Comparison of ENCODE assay signal across 8 cellular contexts in genomic region chr2:12717988-12718661, GRCh38. TPM values are rescaled to one million over a fixed set of nuclear protein-coding genes. Genes with fewer than 3 reads are reported as not detected.
DNase-seq lines count a peak whose midpoint lies in the region; ATAC-seq and TF ChIP-seq lines count a peak whose summit lies in the region.

No MANE protein-coding gene starts in this region.

- peak overlapping the region; percentile 77 for H3K27ac ChIP-seq in PC-3 (ENCODE audit: low read length)

- H3K9me2 ChIP-seq in PC-3 (replicated peaks; ENCODE audit: low read length): no peaks in the 10 kb centered on the region

- no peak for ATAC-seq in PC-3

- peaks cover 63% of the 10 kb centered on the region for H3K79me2 ChIP-seq in PC-3 (ENCODE audit: low read length)

- peak overlapping the region; percentile 56 for H2AFZ ChIP-seq in PC-3 (ENCODE audit: low read length)

- DNase-seq in NCI-H2029 treated with DMSO at 0.1 percent for 48 hours (lab: John Stamatoyannopoulos, UW) (peak; percentile 11), NCI-H2029 (lab: John Stamatoyannopoulos, UW) (no peak), PC-3 (peak; percentile 60), astrocyte of the cerebellum (ENCODE audit: low read depth) (no peak), immature natural killer cell (peak; percentile 27 to 32 (median 30)), HK-2 (ENCODE audit: unreplicated experiment) (no peak), COLO829 (ENCODE audit: low spot score) (no peak)
- peak; percentile 19 to 23 for DNase-seq in stimulated activated CD4-positive, alpha-beta T cell treated with anti-CD3 and anti-CD28 coated beads, Interleukin-1b, Interleukin-23, amount 100 ng/mL, for 4 hours (ENCODE audit: low read depth in 2 of 2)

- no TSS peak for BruUV-seq in PC-3 (replicated peaks; lab: Mats Ljungman, UMichigan)

- no peaks in the 10 kb centered on the region for H3K9me3 ChIP-seq in PC-3 (ENCODE audit: low read length)

- peaks cover 13 to 27% (median 14%) of the 10 kb centered on the region in 3 donors for H3K27me3 Mint-ChIP-seq in immature natural killer cell (ENCODE audit: low read depth in 3 of 3)

- H3K4me2 ChIP-seq in PC-3 (ENCODE audit: low read length): peak overlapping the region; percentile 83

- in situ Hi-C loops in astrocyte of the cerebellum (cut with HindIII; ENCODE audit: low sequenced_read_pairs): no loop called here

- intact Hi-C loops in PC-3 (cut with micrococcal nuclease): loop anchor here (1.0 to 5.0 kb wide), 11 partner anchors 34 to 888 kb away; no protein-coding TSS in a partner anchor

- no peaks in the 10 kb centered on the region; the same call in 1 of the 2 replicates for H3K36me3 ChIP-seq in PC-3 (ENCODE audit: low read depth, low read length)

- H3K9ac ChIP-seq in PC-3 (ENCODE audit: low read length): peak overlapping the region; percentile 94

- no peaks in the 10 kb centered on the region for H3K9me3 Mint-ChIP-seq in immature natural killer cell

- peaks cover 64 to 67% of the 10 kb centered on the region in 2 donors for H3K4me1 Mint-ChIP-seq in immature natural killer cell

- peaks cover 10% of the 10 kb centered on the region for H3F3A ChIP-seq in PC-3 (ENCODE audit: low read length, unreplicated experiment)

- H3K4me3 ChIP-seq in PC-3 (ENCODE audit: low read length) (peak overlapping the region; percentile 95), astrocyte of the cerebellum (ENCODE audit: low read depth, low read length) (peak overlapping the region; percentile 72)

- peaks cover 0 to 1% (median 1%) of the 10 kb centered on the region in 3 donors for H3K36me3 Mint-ChIP-seq in immature natural killer cell

- peak overlapping the region; percentile 94 to 100 (median 99) for H3K4me3 Mint-ChIP-seq in immature natural killer cell

- H4K20me1 ChIP-seq in PC-3 (ENCODE audit: low read length): peaks cover 41% of the 10 kb centered on the region

- POLR2A ChIA-PET in PC-3 (lab: Charles Lee; ENCODE audit: unreplicated experiment): interaction anchor here (0.5 to 1.7 kb wide), 4 partner anchors 16 to 889 kb away, joined by 3 to 15 read pairs (median 8); no protein-coding TSS in a partner anchor

- H3K27ac Mint-ChIP-seq in immature natural killer cell: peak overlapping the region; percentile 90 to 98 (median 96)

- no peak for TF ChIP-seq CTCF in PC-3 (conservative IDR thresholded peaks at IDR 0.05; ENCODE audit: low read depth, low read length)
- TF ChIP-seq CTCF in astrocyte of the cerebellum (IDR thresholded peaks at IDR 0.05; ENCODE audit: low read depth, low read length, missing control alignments): no peak

- H3K4me1 ChIP-seq in PC-3 (ENCODE audit: insufficient read depth, low read length): peaks cover 46% of the 10 kb centered on the region

- CTCF ChIA-PET in PC-3 (lab: Charles Lee): interaction anchor here (0.6 to 3.2 kb wide), 9 partner anchors 31 to 888 kb away, joined by 3 to 15 read pairs (median 5); no protein-coding TSS in a partner anchor

- H3K27me3 ChIP-seq in PC-3 (ENCODE audit: low read length): no peaks in the 10 kb centered on the region

RNA-seq across cellular contexts. Expression of gene TRIB2, which starts 1.4 kb away (rescaled TPM):
- 35.2 and 51.8 TPM in 2 replicates for total RNA-seq in PC-3 (2014; rRNA removed)
- 10 to 100 TPM; 40.7 to 82.6 (median 44.5) TPM for polyA plus RNA-seq in immature natural killer cell

Comparison
In these comparisons a context has a peak if more than half of its experiments do, and no peak if none do; other contexts are left out.
1. DNase-seq: peak in NCI-H2029 treated with DMSO at 0.1 percent for 48 hours (single experiment), PC-3 (single experiment), immature natural killer cell (3 of 3) and stimulated activated CD4-positive, alpha-beta T cell treated with anti-CD3 and anti-CD28 coated beads, Interleukin-1b, Interleukin-23, amount 100 ng/mL, for 4 hours (2 of 2); none in NCI-H2029 (single experiment), astrocyte of the cerebellum (single experiment), HK-2 (single experiment) and COLO829 (single experiment).